11 cellular contexts compared by ENCODE assay signal in genomic region chr15:85950101-85950500, GRCh38.
DNase-seq lines count a peak whose midpoint lies in the region; ATAC-seq lines count a peak whose summit lies in the region.
"Had no signal": no experiment of that assay in that cellular context is flagged by ENCODE, and none has a peak within 500 bp of the region (broad histone marks: within the 10 kb centered on the region; RNA-seq: fewer than 3 reads in every experiment).

No MANE protein-coding gene starts in this region.

- DNase-seq in cerebellum (ENCODE audit: low spot score) (peak; percentile 41), NCI-H2029 (lab: John Stamatoyannopoulos, UW) (no peak), activated gamma-delta T cell treated with Interleukin-2 at 50 U/mL for 16 hours (no peak), sciatic nerve (ENCODE audit: low spot score) (no peak)
- DNase-seq: BE2C, retina, uterus had no signal

- ATAC-seq in GM18519 (IDR thresholded peaks at IDR 0.05; ENCODE audit: low FRiP score, unreplicated experiment) (peak; percentile 56), GM21619 (IDR thresholded peaks at IDR 0.05; ENCODE audit: unreplicated experiment) (peak; percentile 70), HG03135 (IDR thresholded peaks at IDR 0.05; ENCODE audit: unreplicated experiment) (peak; percentile 78), GM19455 (IDR thresholded peaks at IDR 0.05; ENCODE audit: unreplicated experiment) (no peak), sciatic nerve (no peak)

- intact Hi-C loops in sciatic nerve (cut with DNase I) = no loop called here

Comparison
In these comparisons a context has a peak if more than half of its experiments do, and no peak if none do; other contexts are left out.
1. ATAC-seq: peak in GM18519 (single experiment), GM21619 (single experiment) and HG03135 (single experiment); none in GM19455 (single experiment) and sciatic nerve (single experiment).